Comparison of ENCODE assay signal across 2 cellular contexts in genomic region chr6:158026054-158026900, GRCh38.
TF ChIP-seq lines count a peak whose summit lies in the region.

No MANE protein-coding gene starts in this region.

TF ChIP-seq in GM12891, 5 proteins besides CTCF, POLR2A, EP300 and RAD21 (continued from another document):
- TF ChIP-seq TAF1 (IDR thresholded peaks at IDR 0.05; ENCODE audit: low read depth, low read length): no peak

TF ChIP-seq in GM12878, 131 proteins besides CTCF, POLR2A, EP300 and RAD21 (continued from another document and continues in another):
- peak; percentile 74; the same call in 1 of the 2 replicates for TF ChIP-seq SPI1 (IDR thresholded peaks at IDR 0.05; ENCODE audit: borderline replicate concordance, insufficient read depth, low read depth, low read length)
- TF ChIP-seq IRF4 (IDR thresholded peaks at IDR 0.05; ENCODE audit: low read depth, low read length): 0 out of 2 replicates have a peak, but pooled peaks have one; percentile 7
- TF ChIP-seq ZZZ3 (IDR thresholded peaks at IDR 0.05; ENCODE audit: control insufficient read depth, insufficient read length, low read depth): no peak
- peak; percentile 44 to 57; a peak in 1 of 4 replicates for TF ChIP-seq IKZF2 (IDR thresholded peaks at IDR 0.05)
- no peak for TF ChIP-seq KLF5 (IDR thresholded peaks at IDR 0.05; ENCODE audit: partially characterized antibody)
- no peak for TF ChIP-seq TARDBP (IDR thresholded peaks at IDR 0.05; ENCODE audit: borderline replicate concordance)
- no peak for TF ChIP-seq BACH1 (IDR thresholded peaks at IDR 0.05; ENCODE audit: borderline replicate concordance)
- peak; percentile 98 for TF ChIP-seq SMARCA5 (IDR thresholded peaks at IDR 0.05)
- TF ChIP-seq PKNOX1 (IDR thresholded peaks at IDR 0.05): no peak
- no peak for TF ChIP-seq POU2F2 (IDR thresholded peaks at IDR 0.05; ENCODE audit: borderline replicate concordance, low read depth, low read length)
- TF ChIP-seq ZNF592 (IDR thresholded peaks at IDR 0.05): no peak
- no peak for TF ChIP-seq CHD1 (IDR thresholded peaks at IDR 0.05; ENCODE audit: low read depth, low read length)
- no peak for TF ChIP-seq YBX1 (IDR thresholded peaks at IDR 0.05)
- no peak for TF ChIP-seq KDM1A (IDR thresholded peaks at IDR 0.05; ENCODE audit: borderline replicate concordance)
- no peak for TF ChIP-seq WRNIP1 (IDR thresholded peaks at IDR 0.05; ENCODE audit: borderline replicate concordance, low read depth, low read length)
- no peak for TF ChIP-seq RELA (IDR thresholded peaks at IDR 0.05; ENCODE audit: borderline replicate concordance, partially characterized antibody)
- TF ChIP-seq MYB (IDR thresholded peaks at IDR 0.05; ENCODE audit: borderline replicate concordance, low read depth, low read length): no peak
- TF ChIP-seq ATF3 (IDR thresholded peaks at IDR 0.05; ENCODE audit: borderline replicate concordance, extremely low read depth, low read depth, low read length): no peak
- TF ChIP-seq RBBP5 (conservative IDR thresholded peaks at IDR 0.05): no peak
- no peak for TF ChIP-seq JUNB (IDR thresholded peaks at IDR 0.05)
- TF ChIP-seq CHD4 (IDR thresholded peaks at IDR 0.05): no peak
- TF ChIP-seq MAX (IDR thresholded peaks at IDR 0.05; ENCODE audit: low read depth, low read length): no peak
- TF ChIP-seq ZSCAN29 (IDR thresholded peaks at IDR 0.05): no peak
- TF ChIP-seq PAX5 (IDR thresholded peaks at IDR 0.05; ENCODE audit: borderline replicate concordance, low read depth, low read length): peak; percentile 17; the same call in 1 of the 2 replicates
- no peak for TF ChIP-seq BMI1 (IDR thresholded peaks at IDR 0.05; ENCODE audit: borderline replicate concordance)
- TF ChIP-seq STAT1 (conservative IDR thresholded peaks at IDR 0.05): 0 out of 2 replicates have a peak, but pooled peaks have one; percentile 33
- TF ChIP-seq BCLAF1 (IDR thresholded peaks at IDR 0.05): no peak
- TF ChIP-seq ATF2 (IDR thresholded peaks at IDR 0.05; ENCODE audit: low read length): no peak
- no peak for TF ChIP-seq SMAD1 (IDR thresholded peaks at IDR 0.05; ENCODE audit: low read depth, partially characterized antibody)
- peak; percentile 42; the same call in 1 of the 2 replicates for TF ChIP-seq ZNF687 (IDR thresholded peaks at IDR 0.05)
- TF ChIP-seq NKRF (conservative IDR thresholded peaks at IDR 0.05): no peak
- no peak for TF ChIP-seq FOXK2 (IDR thresholded peaks at IDR 0.05)
- no peak for TF ChIP-seq PRDM15 (CRISPR knock-in tag; IDR thresholded peaks at IDR 0.05)
- TF ChIP-seq RAD51 (IDR thresholded peaks at IDR 0.05): no peak
- TF ChIP-seq EED (IDR thresholded peaks at IDR 0.05; ENCODE audit: low read depth): no peak
- TF ChIP-seq MTA2 (IDR thresholded peaks at IDR 0.05; ENCODE audit: low read depth): peak; percentile 25; the same call in 1 of the 2 replicates
- no peak for TF ChIP-seq CHD2 (IDR thresholded peaks at IDR 0.05; ENCODE audit: borderline replicate concordance, low read depth, low read length)
- TF ChIP-seq NFIC (IDR thresholded peaks at IDR 0.05; ENCODE audit: low read depth, low read length): no peak
